In the genomic region with DNA sequence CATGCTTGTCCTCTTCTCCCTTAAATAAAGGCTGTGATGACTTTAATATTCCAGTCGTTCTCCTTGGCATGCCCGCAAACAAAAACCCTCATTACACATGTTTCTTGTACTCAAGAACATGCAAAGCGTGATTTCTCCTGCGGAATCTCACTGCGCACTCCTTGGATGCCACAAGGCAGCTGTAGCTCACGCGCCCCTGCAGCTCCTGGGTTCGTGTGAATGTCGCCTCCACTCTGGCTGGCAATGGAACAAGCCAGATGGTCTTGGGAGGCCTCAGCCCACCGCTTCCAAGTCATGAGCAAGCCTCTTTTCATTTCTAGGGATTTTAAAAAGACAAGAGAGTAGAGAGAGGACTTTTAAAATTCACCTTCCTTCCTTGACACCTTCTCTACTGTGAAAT, we compare ENCODE assay signal across 13 cellular contexts. TPM values are rescaled to one million over a fixed set of nuclear protein-coding genes. Genes with fewer than 3 reads are reported as not detected.
DNase-seq lines count a peak whose midpoint lies in the region; ATAC-seq and TF ChIP-seq lines count a peak whose summit lies in the region.
"Had no signal": no experiment of that assay in that cellular context is flagged by ENCODE, and none has a peak within 500 bp of the region (broad histone marks: within the 10 kb centered on the region; RNA-seq: fewer than 3 reads in every experiment).

No MANE protein-coding gene starts in this region.

- H4K20me1 ChIP-seq in GM23248 (ENCODE audit: insufficient read depth) = no peaks in the 10 kb centered on the region
- H4K20me1 ChIP-seq: BLaER1 had no signal

- WGBS in GM23248 (ENCODE audit: low coverage in 1 of 2, low lambda C conversion rate in 2 of 2, missing lambda C conversion rate in 2 of 2), 2 experiments = 36 to 37% methylated on average over 10 of the region's 10 CpGs
- WGBS in neuronal stem cell (ENCODE audit: extremely low coverage in 2 of 2, insufficient read length in 2 of 2, insufficient replicate concordance in 1 of 2), 2 donors = no CpG with 5 or more reads among the region's 10 CpGs
- WGBS in lower leg skin, 2 donors = 69 to 74% methylated on average over 10 of the region's 10 CpGs

- H2BK15ac ChIP-seq in neuronal stem cell (ENCODE audit: low read length) = no peak overlapping the region

- no peaks in the 10 kb centered on the region for H3K36me3 ChIP-seq in GM23248 (ENCODE audit: low read depth)
- H3K36me3 ChIP-seq in neuronal stem cell (replicated peaks in 1 of 2; ENCODE audit: control insufficient read depth in 2 of 2, insufficient read depth in 2 of 2, low read length in 2 of 2) = no peaks in the 10 kb centered on the region
- H3K36me3 ChIP-seq: BLaER1, HAP-1 had no signal

- no peak overlapping the region for H3K27ac ChIP-seq in GM23248
- H3K27ac ChIP-seq in dorsolateral prefrontal cortex = peak overlapping the region in 24 of 59 donors; percentile 5 to 71 (median 48)
- H3K27ac ChIP-seq in neuronal stem cell (replicated peaks; ENCODE audit: low read length) = no peak overlapping the region
- H3K27ac ChIP-seq: BLaER1 had no signal

- H3K14ac ChIP-seq in neuronal stem cell (ENCODE audit: low read length) = no peak overlapping the region

- H3K79me1 ChIP-seq in neuronal stem cell (ENCODE audit: low read depth, low read length) = no peaks in the 10 kb centered on the region

- no peak overlapping the region for H3K4ac ChIP-seq in neuronal stem cell (ENCODE audit: low read length)

- no peaks in the 10 kb centered on the region for H3K79me2 ChIP-seq in GM23248 (ENCODE audit: insufficient read depth)

- H3K9me2 ChIP-seq in GM23248 (ENCODE audit: insufficient read depth) = no peaks in the 10 kb centered on the region

- H3K9ac ChIP-seq in GM23248 (no peak overlapping the region), neuronal stem cell (ENCODE audit: low read depth, low read length, poor library complexity) (no peak overlapping the region)
- H3K9ac ChIP-seq: BLaER1 had no signal

- no peak overlapping the region for H3K18ac ChIP-seq in neuronal stem cell (ENCODE audit: low read length)

- TF ChIP-seq CTCF in dorsolateral prefrontal cortex (IDR thresholded peaks at IDR 0.05 in 54 of 56, conservative IDR thresholded peaks at IDR 0.05 in 2 of 56; ENCODE audit: low read depth in 1 of 56, partially characterized antibody in 56 of 56) (no peak), lower leg skin (IDR thresholded peaks at IDR 0.05) (no peak)

- H3K4me1 ChIP-seq in GM23248 (ENCODE audit: insufficient read depth) (no peaks in the 10 kb centered on the region), neuronal stem cell (ENCODE audit: control insufficient read depth in 2 of 2, insufficient read depth in 1 of 2, low read depth in 1 of 2, low read length in 2 of 2) (no peaks in the 10 kb centered on the region)
- H3K4me1 ChIP-seq: BLaER1, Caco-2, HAP-1 had no signal

- TF ChIP-seq POLR2A in lower leg skin (IDR thresholded peaks at IDR 0.05) = no peak

- H2AFZ ChIP-seq in GM23248 (peak overlapping the region; percentile 3; the same call in 1 of the 2 replicates), neuronal stem cell (ENCODE audit: low read length) (no peak overlapping the region)

- no peaks in the 10 kb centered on the region for H3K9me3 ChIP-seq in GM23248 (ENCODE audit: low read depth)
- H3K9me3 ChIP-seq in neuronal stem cell (replicated peaks in 1 of 2; ENCODE audit: control insufficient read depth in 2 of 2, insufficient read depth in 1 of 2, low read depth in 1 of 2, low read length in 2 of 2) = peaks cover 0 to 1% of the 10 kb centered on the region in 2 donors
- H3K9me3 ChIP-seq: Caco-2, HAP-1 had no signal

- H3K4me3 ChIP-seq in GM23248 (no peak overlapping the region), dorsolateral prefrontal cortex (no peak overlapping the region), neuronal stem cell (ENCODE audit: low read length in 2 of 2) (no peak overlapping the region), lower leg skin (ENCODE audit: low read depth, poor library complexity, severe bottlenecking) (no peak overlapping the region)
- H3K4me3 ChIP-seq: BLaER1, GM12878, HAP-1 had no signal

- no peaks in the 10 kb centered on the region for H3F3A ChIP-seq in GM23248 (ENCODE audit: insufficient read depth)

- no peak for ATAC-seq in activated CD4-positive, CD25-positive, alpha-beta regulatory T cell treated with anti-CD3 and anti-CD28 coated beads, Interleukin-2, amount 50 U/mL, for 24 hours
- ATAC-seq: GM12878 had no signal

- no peak overlapping the region for H4K91ac ChIP-seq in neuronal stem cell (ENCODE audit: low read depth, low read length, poor library complexity)

- no peak overlapping the region for H4K8ac ChIP-seq in neuronal stem cell (ENCODE audit: low read depth, low read length)

- in situ Hi-C loops in GM23248 (cut with MboI) (no loop called here), KBM-7 (cut with MboI; ENCODE audit: low pct_unique_long_range_greater_than_20kb, low sequenced_read_pairs) (no loop called here)

- no peak overlapping the region for H3K4me2 ChIP-seq in GM23248 (ENCODE audit: unreplicated experiment)
- no peak overlapping the region for H3K4me2 ChIP-seq in neuronal stem cell (ENCODE audit: insufficient read depth, low read length, poor library complexity, severe bottlenecking)
- H3K4me2 ChIP-seq: BLaER1 had no signal

- no peaks in the 10 kb centered on the region for H3K27me3 ChIP-seq in GM23248 (replicated peaks; ENCODE audit: insufficient read depth)
- no peaks in the 10 kb centered on the region for H3K27me3 ChIP-seq in dorsolateral prefrontal cortex
- no peaks in the 10 kb centered on the region for H3K27me3 ChIP-seq in neuronal stem cell (ENCODE audit: control insufficient read depth in 3 of 3, insufficient read depth in 3 of 3, low read depth in 1 of 3, low read length in 3 of 3)
- H3K27me3 ChIP-seq: BLaER1 had no signal

- no peak overlapping the region for H2BK120ac ChIP-seq in neuronal stem cell (ENCODE audit: low read depth, low read length)

- no peak overlapping the region for H2AK5ac ChIP-seq in neuronal stem cell (ENCODE audit: low read depth, low read length)

- no peak overlapping the region for H2BK12ac ChIP-seq in neuronal stem cell (ENCODE audit: low read length)

- peak overlapping the region; percentile 44 for H3K23ac ChIP-seq in neuronal stem cell (ENCODE audit: low read depth, low read length, poor library complexity)

- H2BK5ac ChIP-seq in neuronal stem cell (ENCODE audit: low read length) = no peak overlapping the region

- DNase-seq in AG20443 (ENCODE audit: low spot score) (peak; percentile 15), GM23248 (no peak), dorsolateral prefrontal cortex (peak in 7 of 10 donors; percentile 31 to 72 (median 56)), neuronal stem cell (ENCODE audit: low spot score) (no peak), lower leg skin (ENCODE audit: low spot score in 2 of 2) (no peak), cortex of kidney (lab: John Stamatoyannopoulos, UW) (no peak), KBM-7 (no peak)
- DNase-seq: Caco-2; CD8-positive, alpha-beta memory T cell had no signal

- intact Hi-C loops in dorsolateral prefrontal cortex (cut with DNase I) (loop anchor here in 1 of 2 donors (5.0 kb wide), 1 partner anchor 94 kb away; no protein-coding TSS in a partner anchor), lower leg skin (cut with DNase I; ENCODE audit: low total_unique reads) (no loop called here)

RNA-seq across cellular contexts. Expression of gene SIPA1L1, which starts 9.2 kb away (rescaled TPM):
- 56.3 and 69.3 TPM in 2 replicates for total RNA-seq in GM23248 (2014; rRNA removed; shearing (Covaris generic))
- 63.7 and 67.0 TPM in 2 replicates for polyA plus RNA-seq in GM23248 (2016; fragmentation: Nextera tagmentation; extraction: Ambion mirVana)
- total RNA-seq in dorsolateral prefrontal cortex (100 to 1,000 TPM; 102 to 236 (median 169) TPM), lower leg skin (10 to 100 TPM; 35.2 to 52.4 (median 37.0) TPM)
- 27.7 TPM for polyA plus RNA-seq in neuronal stem cell (2013, experiment 1 of 2)
- polyA plus RNA-seq in neuronal stem cell (2013, experiment 2 of 2) = 27.2 TPM

Comparison
In these comparisons a context has a peak if more than half of its experiments do, and no peak if none do; other contexts are left out.
1. DNase-seq: peak in AG20443 (single experiment) and dorsolateral prefrontal cortex (7 of 10); none in GM23248 (single experiment), neuronal stem cell (single experiment), lower leg skin (0 of 2), cortex of kidney (single experiment) and KBM-7 (single experiment).